16 cellular contexts compared by ENCODE assay signal in genomic region chr1:117586747-117587478, GRCh38. TPM values are rescaled to one million over a fixed set of nuclear protein-coding genes. Genes with fewer than 3 reads are reported as not detected.
DNase-seq lines count a peak whose midpoint lies in the region; ATAC-seq and TF ChIP-seq lines count a peak whose summit lies in the region.
"Had no signal": no experiment of that assay in that cellular context is flagged by ENCODE, and none has a peak within 500 bp of the region (broad histone marks: within the 10 kb centered on the region; RNA-seq: fewer than 3 reads in every experiment).

No MANE protein-coding gene starts in this region.

- 84 to 86% methylated on average over 13 of the region's 13 CpGs for WGBS in endodermal cell (ENCODE audit: insufficient coverage in 1 of 2, insufficient read length in 1 of 2), 2 experiments

- H3K4me3 Mint-ChIP-seq in endodermal cell (no peak overlapping the region), nephron progenitor cell (no peak overlapping the region)
- H3K4me3 Mint-ChIP-seq in effector memory CD8-positive, alpha-beta T cell = no peak overlapping the region
- H3K4me3 Mint-ChIP-seq: CD8-positive, alpha-beta T cell had no signal

- no peaks in the 10 kb centered on the region for H3K9me3 ChIP-seq in endodermal cell (ENCODE audit: control insufficient read depth, low read length)
- H3K9me3 ChIP-seq: A549, BE2C had no signal

- ATAC-seq in sciatic nerve (no peak), HG02981 (IDR thresholded peaks at IDR 0.05; ENCODE audit: unreplicated experiment) (no peak)
- ATAC-seq in effector memory CD8-positive, alpha-beta T cell (replicated peaks) = no peak
- ATAC-seq: A549; CD8-positive, alpha-beta T cell had no signal

- no peak overlapping the region for H3K27ac ChIP-seq in endodermal cell (ENCODE audit: low read depth, low read length)
- H3K27ac ChIP-seq: A549 had no signal

- TF ChIP-seq CTCF in endodermal cell (conservative IDR thresholded peaks at IDR 0.05) (peak; percentile 21), nephron progenitor cell (IDR thresholded peaks at IDR 0.05) (no peak)

- H3K9ac ChIP-seq in endodermal cell (ENCODE audit: extremely low read depth, low read length, poor library complexity, severe bottlenecking) = no peak overlapping the region

- H3K4me3 ChIP-seq in endodermal cell (ENCODE audit: low read length) = no peak overlapping the region
- H3K4me3 ChIP-seq: A549 had no signal

- no peaks in the 10 kb centered on the region for H3K4me1 ChIP-seq in endodermal cell (ENCODE audit: control insufficient read depth, insufficient read depth, low read length)
- H3K4me1 ChIP-seq: A549, BE2C had no signal

- H3K36me3 ChIP-seq in endodermal cell (ENCODE audit: control insufficient read depth, insufficient read depth, low read length) = no peaks in the 10 kb centered on the region
- H3K36me3 ChIP-seq: BE2C had no signal

- H3K36me3 Mint-ChIP-seq in endodermal cell (ENCODE audit: low read depth) (no peaks in the 10 kb centered on the region), nephron progenitor cell (ENCODE audit: low read depth) (no peaks in the 10 kb centered on the region)
- no peaks in the 10 kb centered on the region for H3K36me3 Mint-ChIP-seq in effector memory CD8-positive, alpha-beta T cell (ENCODE audit: insufficient read depth)
- H3K36me3 Mint-ChIP-seq: CD8-positive, alpha-beta T cell had no signal

- peaks cover 3% of the 10 kb centered on the region for H3K27me3 Mint-ChIP-seq in endodermal cell (ENCODE audit: insufficient read depth)
- H3K27me3 Mint-ChIP-seq in nephron progenitor cell (ENCODE audit: low read depth, poor library complexity) = peaks cover 5% of the 10 kb centered on the region
- peaks cover 0 to 24% of the 10 kb centered on the region in 2 donors for H3K27me3 Mint-ChIP-seq in effector memory CD8-positive, alpha-beta T cell

- no peaks in the 10 kb centered on the region for H3K9me3 Mint-ChIP-seq in endodermal cell
- H3K9me3 Mint-ChIP-seq in nephron progenitor cell = no peaks in the 10 kb centered on the region
- no peaks in the 10 kb centered on the region for H3K9me3 Mint-ChIP-seq in effector memory CD8-positive, alpha-beta T cell
- H3K9me3 Mint-ChIP-seq: CD8-positive, alpha-beta T cell had no signal

- H3K27ac Mint-ChIP-seq in endodermal cell = no peak overlapping the region
- H3K27ac Mint-ChIP-seq in nephron progenitor cell = peak overlapping the region; percentile 93
- H3K27ac Mint-ChIP-seq in effector memory CD8-positive, alpha-beta T cell = no peak overlapping the region
- H3K27ac Mint-ChIP-seq: CD8-positive, alpha-beta T cell had no signal

- no peaks in the 10 kb centered on the region for H3K27me3 ChIP-seq in endodermal cell (ENCODE audit: control insufficient read depth, insufficient read depth, low read length, poor library complexity, severe bottlenecking)
- H3K27me3 ChIP-seq: BE2C had no signal

- intact Hi-C loops in sciatic nerve (cut with DNase I) = no loop called here

- DNase-seq in AG08395 (ENCODE audit: low spot score) = peak; percentile 37
- peak; percentile 26 for DNase-seq in Daoy (ENCODE audit: low read depth)
- no peak for DNase-seq in endodermal cell
- DNase-seq in nephron progenitor cell = no peak
- no peak for DNase-seq in sciatic nerve (ENCODE audit: low spot score)
- no peak for DNase-seq in effector memory CD8-positive, alpha-beta T cell
- DNase-seq in Kasumi-1 (lab: John Stamatoyannopoulos, UW) = no peak
- DNase-seq: BE2C; CD8-positive, alpha-beta T cell; DND-41; Karpas-422; NCI-H187 treated with DMSO at 0.1 percent for 48 hours; NCI-H446 treated with DMSO at 0.1 percent for 48 hours; NCI-H748 treated with DMSO at 0.1 percent for 48 hours had no signal

- H3K4me1 Mint-ChIP-seq in endodermal cell (no peaks in the 10 kb centered on the region), nephron progenitor cell (peaks cover 6% of the 10 kb centered on the region)
- peaks cover 13 to 15% of the 10 kb centered on the region in 2 donors for H3K4me1 Mint-ChIP-seq in effector memory CD8-positive, alpha-beta T cell (ENCODE audit: low read depth in 2 of 2)

RNA-seq across cellular contexts. Expression of gene TENT5C, which starts 18.9 kb away (rescaled TPM):
- under 0.01 TPM in 1 of 2 replicates, not detected in the other for total RNA-seq in Daoy (2014; rRNA removed; shearing (Covaris generic))
- total RNA-seq in endodermal cell (1 to 10 TPM; 1.0 to 1.4 TPM), sciatic nerve (37.0 TPM)
- 0.61 TPM for polyA plus RNA-seq in endodermal cell (2013, experiment 1 of 2)
- 0.50 TPM for polyA plus RNA-seq in endodermal cell (2013, experiment 2 of 2)

Comparison
In these comparisons a context has a peak if more than half of its experiments do, and no peak if none do; other contexts are left out.
1. DNase-seq: peak in AG08395 (single experiment) and Daoy (single experiment); none in endodermal cell (single experiment), nephron progenitor cell (single experiment), sciatic nerve (single experiment), effector memory CD8-positive, alpha-beta T cell (0 of 3) and Kasumi-1 (0 of 2).
2. RNA of gene TENT5C, which starts 18.9 kb away (total RNA-seq): 37.0 TPM in sciatic nerve (single experiment); 1.0 to 1.4 TPM in endodermal cell and under 0.01 TPM in Daoy; every median in the first group is over 10 times any median in the second.